15 cellular contexts compared by ENCODE assay signal in the genomic region with DNA sequence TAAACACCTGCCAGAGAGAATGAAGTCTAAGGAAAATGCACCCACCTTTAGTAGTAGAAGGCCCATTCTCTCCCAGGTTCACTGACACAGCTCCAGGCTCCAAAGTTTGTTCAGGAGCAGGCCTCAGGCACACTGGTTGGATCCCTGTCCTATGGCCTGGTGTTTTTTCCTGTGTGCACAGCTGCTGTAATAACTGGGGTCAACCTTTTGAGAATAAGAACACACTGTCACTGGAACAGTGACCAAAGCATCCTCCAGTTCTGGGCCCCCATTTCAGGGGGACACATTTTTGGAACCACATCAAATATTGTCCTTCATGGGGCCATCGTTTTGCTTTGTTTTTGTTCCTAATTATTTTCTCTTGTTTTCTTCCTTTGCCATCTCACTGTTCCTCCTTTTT.
DNase-seq lines count a peak whose midpoint lies in the region; ATAC-seq and TF ChIP-seq lines count a peak whose summit lies in the region.
"Had no signal": no experiment of that assay in that cellular context is flagged by ENCODE, and none has a peak within 500 bp of the region (broad histone marks: within the 10 kb centered on the region; RNA-seq: fewer than 3 reads in every experiment).

No MANE protein-coding gene starts in this region.

- TF ChIP-seq RAD21 in liver (IDR thresholded peaks at IDR 0.05), result no peak

- no peaks in the 10 kb centered on the region for H3K4me1 ChIP-seq in liver (ENCODE audit: control insufficient read depth in 4 of 4, insufficient read depth in 4 of 4, low read length in 3 of 4)
- no peaks in the 10 kb centered on the region for H3K4me1 ChIP-seq in right lobe of liver
- peaks cover 19% of the 10 kb centered on the region for H3K4me1 ChIP-seq in ovary (ENCODE audit: insufficient read depth)

- H3K4me3 ChIP-seq in liver (ENCODE audit: low read depth in 1 of 3, low read length in 3 of 3), result no peak overlapping the region
- H3K4me3 ChIP-seq in right lobe of liver, result no peak overlapping the region
- H3K4me3 ChIP-seq in ovary, result no peak overlapping the region
- H3K4me3 ChIP-seq: GM12878, GM23248 had no signal

- DNase-seq in right lobe of liver, result no peak
- peak; percentile 47 for DNase-seq in NCI-H69 (lab: John Stamatoyannopoulos, UW)
- DNase-seq in ovary, result no peak
- no peak for DNase-seq in activated CD8-positive, alpha-beta T cell treated with anti-CD3 and anti-CD28 coated beads, Interleukin-2, amount 10 ng/mL, durations not matched to agents 7 days and 5 days
- DNase-seq: C1 segment of cervical spinal cord; CD4-positive, alpha-beta T cell; DMS79; GM23248; H7 had no signal

- ATAC-seq in right lobe of liver (no peak), HG03097 (IDR thresholded peaks at IDR 0.05; ENCODE audit: low FRiP score, unreplicated experiment) (no peak), HG02884 (IDR thresholded peaks at IDR 0.05; ENCODE audit: unreplicated experiment) (no peak)
- ATAC-seq in activated CD8-positive, alpha-beta T cell treated with anti-CD3 and anti-CD28 coated beads, Interleukin-2, amount 10 ng/mL, durations not matched to agents 7 days and 5 days, result no peak
- ATAC-seq: GM12878 had no signal

- TF ChIP-seq CTCF in liver (IDR thresholded peaks at IDR 0.05; ENCODE audit: low read depth, low read length, missing input control) (no peak), right lobe of liver (IDR thresholded peaks at IDR 0.05) (no peak), ovary (IDR thresholded peaks at IDR 0.05) (no peak)

- H3K27ac ChIP-seq in liver (ENCODE audit: low read depth in 1 of 2, low read length in 2 of 2) (no peak overlapping the region), right lobe of liver (no peak overlapping the region), ovary (peak overlapping the region; percentile 0 to 47)
- H3K27ac ChIP-seq: GM23248, HL-60 had no signal

- no peak overlapping the region for H3K4me3 Mint-ChIP-seq in activated CD8-positive, alpha-beta T cell treated with anti-CD3 and anti-CD28 coated beads, Interleukin-2, amount 10 ng/mL, durations not matched to agents 7 days and 5 days
- H3K4me3 Mint-ChIP-seq: B cell; CD4-positive, alpha-beta T cell had no signal

- no peaks in the 10 kb centered on the region for H3K4me1 Mint-ChIP-seq in activated CD8-positive, alpha-beta T cell treated with anti-CD3 and anti-CD28 coated beads, Interleukin-2, amount 10 ng/mL, durations not matched to agents 7 days and 5 days (ENCODE audit: low read depth)
- H3K4me1 Mint-ChIP-seq: B cell had no signal

- peaks cover 0 to 3% (median under 1%) of the 10 kb centered on the region in 4 donors for H3K9me3 ChIP-seq in liver (ENCODE audit: control insufficient read depth in 4 of 4, low read length in 3 of 4)
- no peaks in the 10 kb centered on the region for H3K9me3 ChIP-seq in right lobe of liver
- H3K9me3 ChIP-seq in ovary, result no peaks in the 10 kb centered on the region

- H3K27me3 Mint-ChIP-seq in activated CD8-positive, alpha-beta T cell treated with anti-CD3 and anti-CD28 coated beads, Interleukin-2, amount 10 ng/mL, durations not matched to agents 7 days and 5 days (ENCODE audit: low read depth), result no peaks in the 10 kb centered on the region

- POLR2A ChIA-PET in activated CD8-positive, alpha-beta T cell treated with anti-CD3 and anti-CD28 coated beads, Interleukin-2, amount 10 ng/mL, durations not matched to agents 7 days and 5 days (lab: Charles Lee), result no interaction called here

- H3K9ac ChIP-seq in liver (ENCODE audit: low read depth in 1 of 2, low read length in 2 of 2), result no peak overlapping the region
- H3K9ac ChIP-seq: GM23248 had no signal

- H3K36me3 Mint-ChIP-seq in activated CD8-positive, alpha-beta T cell treated with anti-CD3 and anti-CD28 coated beads, Interleukin-2, amount 10 ng/mL, durations not matched to agents 7 days and 5 days (ENCODE audit: low read depth), result no peaks in the 10 kb centered on the region

- H3K9me3 Mint-ChIP-seq in activated CD8-positive, alpha-beta T cell treated with anti-CD3 and anti-CD28 coated beads, Interleukin-2, amount 10 ng/mL, durations not matched to agents 7 days and 5 days (ENCODE audit: insufficient read depth), result no peaks in the 10 kb centered on the region
- H3K9me3 Mint-ChIP-seq: CD4-positive, alpha-beta T cell had no signal

- TF ChIP-seq POLR2A in right lobe of liver (IDR thresholded peaks at IDR 0.05) (no peak), ovary (IDR thresholded peaks at IDR 0.05) (no peak)

- no peaks in the 10 kb centered on the region for H3K36me3 ChIP-seq in liver (ENCODE audit: control insufficient read depth in 4 of 4, insufficient read depth in 3 of 4, low read depth in 1 of 4, low read length in 3 of 4)
- H3K36me3 ChIP-seq in right lobe of liver, result no peaks in the 10 kb centered on the region
- H3K36me3 ChIP-seq in ovary, result no peaks in the 10 kb centered on the region

- TF ChIP-seq EP300 in ovary (IDR thresholded peaks at IDR 0.05), result no peak

- intact Hi-C loops in right lobe of liver (cut with DNase I), result no loop called here
- intact Hi-C loops in ovary (cut with DNase I), result no loop called here

- CTCF ChIA-PET in activated CD8-positive, alpha-beta T cell treated with anti-CD3 and anti-CD28 coated beads, Interleukin-2, amount 10 ng/mL, durations not matched to agents 7 days and 5 days (lab: Charles Lee), result no interaction called here

- H3K27me3 ChIP-seq in liver (ENCODE audit: control insufficient read depth in 4 of 4, insufficient read depth in 4 of 4, low read length in 3 of 4), result no peaks in the 10 kb centered on the region
- H3K27me3 ChIP-seq in right lobe of liver, result no peaks in the 10 kb centered on the region
- H3K27me3 ChIP-seq in ovary, result no peaks in the 10 kb centered on the region

- WGBS in liver, result 66% methylated on average over 1 of the region's 1 CpG
- 38% methylated on average over 1 of the region's 1 CpG for WGBS in right lobe of liver (ENCODE audit: insufficient coverage, low coverage, low lambda C conversion rate, missing lambda C conversion rate)
- 6 to 12% (median 11%) methylated on average over 1 of the region's 1 CpG for WGBS in ovary, 3 donors

- no peak overlapping the region for H3K27ac Mint-ChIP-seq in activated CD8-positive, alpha-beta T cell treated with anti-CD3 and anti-CD28 coated beads, Interleukin-2, amount 10 ng/mL, durations not matched to agents 7 days and 5 days
- H3K27ac Mint-ChIP-seq: B cell; CD4-positive, alpha-beta T cell had no signal

TF ChIP-seq in liver, 16 proteins besides CTCF, POLR2A, EP300 and RAD21:
- peak; percentile 43 for TF ChIP-seq NR2F2 (IDR thresholded peaks at IDR 0.05)
- TF ChIP-seq, protein P1, sequence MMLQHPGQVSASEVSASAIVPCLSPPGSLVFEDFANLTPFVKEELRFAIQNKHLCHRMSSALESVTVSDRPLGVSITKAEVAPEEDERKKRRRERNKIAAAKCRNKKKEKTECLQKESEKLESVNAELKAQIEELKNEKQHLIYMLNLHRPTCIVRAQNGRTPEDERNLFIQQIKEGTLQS (IDR thresholded peaks at IDR 0.05), result no peak
- TF ChIP-seq HNF4G (IDR thresholded peaks at IDR 0.05), result no peak

Comparison
In these comparisons a context has a peak if more than half of its experiments do, and no peak if none do; other contexts are left out.
1. H3K27ac ChIP-seq: peak in ovary (2 of 2); none in liver (0 of 2) and right lobe of liver (0 of 3).